In the genomic region with DNA sequence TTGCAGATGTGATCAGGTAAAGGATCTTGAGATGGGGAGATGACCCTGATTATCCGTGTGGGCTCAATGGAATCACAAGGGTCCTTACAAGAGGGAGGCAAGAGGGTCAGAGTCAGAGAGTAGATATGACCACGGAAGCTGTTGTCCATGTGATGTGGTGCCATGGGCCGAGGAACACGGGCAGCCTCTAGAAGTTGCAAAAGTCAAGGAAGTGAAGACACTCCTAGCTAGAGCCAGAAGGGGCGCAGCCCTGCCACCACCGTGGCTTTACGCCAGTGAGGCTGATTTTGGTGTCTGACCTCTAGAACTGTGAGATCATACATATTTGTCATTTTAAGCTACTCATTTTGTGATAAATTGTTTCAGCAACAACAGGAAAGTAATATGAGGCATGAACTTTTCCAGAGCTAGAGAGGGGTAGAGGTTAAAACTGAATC, we compare ENCODE assay signal across 1 cellular context.
A peak's percentile ranks its signal among the peaks of the same experiment; 100 is the strongest.
TF ChIP-seq lines count a peak whose summit lies in the region.

No MANE protein-coding gene starts in this region.

TF ChIP-seq in K562, 482 proteins besides CTCF, POLR2A, EP300 and RAD21:
- peak; percentile 21; the same call in 1 of the 2 replicates for TF ChIP-seq NFIC (IDR thresholded peaks at IDR 0.05)
- TF ChIP-seq, protein P1, sequence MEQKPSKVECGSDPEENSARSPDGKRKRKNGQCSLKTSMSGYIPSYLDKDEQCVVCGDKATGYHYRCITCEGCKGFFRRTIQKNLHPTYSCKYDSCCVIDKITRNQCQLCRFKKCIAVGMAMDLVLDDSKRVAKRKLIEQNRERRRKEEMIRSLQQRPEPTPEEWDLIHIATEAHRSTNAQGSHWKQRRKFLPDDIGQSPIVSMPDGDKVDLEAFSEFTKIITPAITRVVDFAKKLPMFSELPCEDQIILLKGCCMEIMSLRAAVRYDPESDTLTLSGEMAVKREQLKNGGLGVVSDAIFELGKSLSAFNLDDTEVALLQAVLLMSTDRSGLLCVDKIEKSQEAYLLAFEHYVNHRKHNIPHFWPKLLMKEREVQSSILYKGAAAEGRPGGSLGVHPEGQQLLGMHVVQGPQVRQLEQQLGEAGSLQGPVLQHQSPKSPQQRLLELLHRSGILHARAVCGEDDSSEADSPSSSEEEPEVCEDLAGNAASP (IDR thresholded peaks at IDR 0.05) = no peak
- TF ChIP-seq POLR3G (IDR thresholded peaks at IDR 0.05; ENCODE audit: extremely low read depth, insufficient read length, insufficient replicate concordance) = no peak
- no peak for TF ChIP-seq TRIM28 (IDR thresholded peaks at IDR 0.05)
